ENCODE assay signal across 12 cellular contexts in genomic region chr12:28313631-28314030, GRCh38.
DNase-seq lines count a peak whose midpoint lies in the region; ATAC-seq and TF ChIP-seq lines count a peak whose summit lies in the region.
"Had no signal": no experiment of that assay in that cellular context is flagged by ENCODE, and none has a peak within 500 bp of the region (broad histone marks: within the 10 kb centered on the region; RNA-seq: fewer than 3 reads in every experiment).

No MANE protein-coding gene starts in this region.

- WGBS in heart left ventricle, 4 donors: 54 to 80% (median 73%) methylated on average over 1 of the region's 1 CpG
- WGBS in thyroid gland, 2 donors: 76 to 87% methylated on average over 1 of the region's 1 CpG
- WGBS in ovary, 3 donors: 87 to 92% (median 91%) methylated on average over 1 of the region's 1 CpG

- H3K9me3 Mint-ChIP-seq in activated CD4-positive, alpha-beta T cell treated with anti-CD3 and anti-CD28 coated beads, Interleukin-2, amount 10 ng/mL, durations not matched to agents 7 days and 5 days: peaks cover 14% of the 10 kb centered on the region

- DNase-seq in heart left ventricle (peak in 4 of 5 donors; percentile 15 to 32 (median 22)), cardiac septum (ENCODE audit: low spot score) (no peak), SJCRH30 (peak; percentile 86 to 93), fibroblast of villous mesenchyme (ENCODE audit: low read depth) (peak; percentile 39), thyroid gland (peak; percentile 42 to 44), ovary (no peak), T-helper 2 cell (no peak)
- no peak for DNase-seq in activated CD4-positive, alpha-beta T cell treated with anti-CD3 and anti-CD28 coated beads, Interleukin-2, amount 10 ng/mL, durations not matched to agents 7 days and 5 days
- DNase-seq: activated CD8-positive, alpha-beta T cell treated with anti-CD3 and anti-CD28 coated beads, Interleukin-2, amount 10 ng/mL, durations not matched to agents 7 days and 5 days; amniotic stem cell; posterior cingulate gyrus had no signal

- peaks cover 21% of the 10 kb centered on the region for H3K36me3 Mint-ChIP-seq in activated CD4-positive, alpha-beta T cell treated with anti-CD3 and anti-CD28 coated beads, Interleukin-2, amount 10 ng/mL, durations not matched to agents 7 days and 5 days (ENCODE audit: low read depth)

- intact Hi-C loops in heart left ventricle (cut with DNase I): no loop called here
- intact Hi-C loops in cardiac septum (cut with DNase I): loop anchor here (10.0 kb wide), 1 partner anchor 461 kb away; no protein-coding TSS in a partner anchor
- intact Hi-C loops in thyroid gland (cut with DNase I): no loop called here
- intact Hi-C loops in ovary (cut with DNase I): no loop called here

- no peak for TF ChIP-seq CTCF in heart left ventricle (IDR thresholded peaks at IDR 0.05)
- TF ChIP-seq CTCF in fibroblast of villous mesenchyme (IDR thresholded peaks at IDR 0.05; ENCODE audit: insufficient read depth, low read depth, low read length): no peak
- no peak for TF ChIP-seq CTCF in thyroid gland (IDR thresholded peaks at IDR 0.05)
- no peak for TF ChIP-seq CTCF in ovary (IDR thresholded peaks at IDR 0.05)

- CTCF ChIA-PET in activated CD4-positive, alpha-beta T cell treated with anti-CD3 and anti-CD28 coated beads, Interleukin-2, amount 10 ng/mL, durations not matched to agents 7 days and 5 days (lab: Charles Lee): no interaction called here

- H3K4me3 ChIP-seq in heart left ventricle (no peak overlapping the region), SJCRH30 (no peak overlapping the region), fibroblast of villous mesenchyme (ENCODE audit: low read depth, low read length) (no peak overlapping the region), thyroid gland (replicated peaks in 1 of 3) (no peak overlapping the region), ovary (no peak overlapping the region)
- H3K4me3 ChIP-seq: esophagus muscularis mucosa had no signal

- peak; percentile 69 to 91 (median 85) for ATAC-seq in heart left ventricle
- ATAC-seq: activated CD8-positive, alpha-beta T cell treated with anti-CD3 and anti-CD28 coated beads, Interleukin-2, amount 10 ng/mL, durations not matched to agents 7 days and 5 days had no signal

- H3K27me3 ChIP-seq in heart left ventricle (no peaks in the 10 kb centered on the region), SJCRH30 (no peaks in the 10 kb centered on the region), thyroid gland (no peaks in the 10 kb centered on the region), ovary (no peaks in the 10 kb centered on the region)
- H3K27me3 ChIP-seq: esophagus muscularis mucosa had no signal

- no peak for TF ChIP-seq EP300 in ovary (IDR thresholded peaks at IDR 0.05)

- peaks cover 0 to 23% (median 8%) of the 10 kb centered on the region in 12 donors for H3K9me3 ChIP-seq in heart left ventricle
- H3K9me3 ChIP-seq in SJCRH30 (replicated peaks): 0 out of 2 replicates have a peak, but pooled peaks cover 3% of the 10 kb centered on the region
- no peaks in the 10 kb centered on the region for H3K9me3 ChIP-seq in thyroid gland
- H3K9me3 ChIP-seq in ovary: no peaks in the 10 kb centered on the region

- H3K27ac Mint-ChIP-seq in activated CD4-positive, alpha-beta T cell treated with anti-CD3 and anti-CD28 coated beads, Interleukin-2, amount 10 ng/mL, durations not matched to agents 7 days and 5 days: no peak overlapping the region
- H3K27ac Mint-ChIP-seq: activated CD8-positive, alpha-beta T cell treated with anti-CD3 and anti-CD28 coated beads, Interleukin-2, amount 10 ng/mL, durations not matched to agents 7 days and 5 days had no signal

- H3K27ac ChIP-seq in heart left ventricle: peak overlapping the region in 6 of 12 donors; percentile 1 to 44 (median 30)
- H3K27ac ChIP-seq in SJCRH30: peak overlapping the region; percentile 75
- H3K27ac ChIP-seq in thyroid gland: no peak overlapping the region
- no peak overlapping the region for H3K27ac ChIP-seq in ovary
- H3K27ac ChIP-seq: esophagus muscularis mucosa had no signal

- no peak overlapping the region for H3K4me3 Mint-ChIP-seq in activated CD4-positive, alpha-beta T cell treated with anti-CD3 and anti-CD28 coated beads, Interleukin-2, amount 10 ng/mL, durations not matched to agents 7 days and 5 days
- H3K4me3 Mint-ChIP-seq: activated CD8-positive, alpha-beta T cell treated with anti-CD3 and anti-CD28 coated beads, Interleukin-2, amount 10 ng/mL, durations not matched to agents 7 days and 5 days had no signal

- H3K36me3 ChIP-seq in heart left ventricle (peaks cover 0 to 17% (median 4%) of the 10 kb centered on the region in 9 donors), SJCRH30 (peaks cover 9% of the 10 kb centered on the region), thyroid gland (peaks cover 0 to 5% of the 10 kb centered on the region in 2 donors), ovary (no peaks in the 10 kb centered on the region)

- H3K27me3 Mint-ChIP-seq in activated CD4-positive, alpha-beta T cell treated with anti-CD3 and anti-CD28 coated beads, Interleukin-2, amount 10 ng/mL, durations not matched to agents 7 days and 5 days: no peaks in the 10 kb centered on the region

- TF ChIP-seq POLR2A in heart left ventricle (IDR thresholded peaks at IDR 0.05): no peak
- TF ChIP-seq POLR2A in thyroid gland (IDR thresholded peaks at IDR 0.05): no peak
- no peak for TF ChIP-seq POLR2A in ovary (IDR thresholded peaks at IDR 0.05)

- no peaks in the 10 kb centered on the region for H3K4me1 Mint-ChIP-seq in activated CD4-positive, alpha-beta T cell treated with anti-CD3 and anti-CD28 coated beads, Interleukin-2, amount 10 ng/mL, durations not matched to agents 7 days and 5 days

- POLR2A ChIA-PET in activated CD4-positive, alpha-beta T cell treated with anti-CD3 and anti-CD28 coated beads, Interleukin-2, amount 10 ng/mL, durations not matched to agents 7 days and 5 days (lab: Charles Lee): no interaction called here

- H3K4me1 ChIP-seq in heart left ventricle (peaks cover 0 to 18% (median 11%) of the 10 kb centered on the region in 12 donors), SJCRH30 (peaks cover 18% of the 10 kb centered on the region), thyroid gland (peaks cover 0 to 4% of the 10 kb centered on the region in 2 donors), ovary (ENCODE audit: insufficient read depth) (no peaks in the 10 kb centered on the region)

Comparison
In these comparisons a context has a peak if more than half of its experiments do, and no peak if none do; other contexts are left out.
1. DNase-seq: peak in heart left ventricle (4 of 5), SJCRH30 (2 of 2), fibroblast of villous mesenchyme (single experiment) and thyroid gland (2 of 2); none in cardiac septum (single experiment), activated CD4-positive, alpha-beta T cell treated with anti-CD3 and anti-CD28 coated beads, Interleukin-2, amount 10 ng/mL, durations not matched to agents 7 days and 5 days (single experiment), ovary (0 of 5) and T-helper 2 cell (0 of 5).